In genomic region chr15:76840830-76841460, GRCh38 we compare ENCODE assay signal across 8 cellular contexts.
A peak's percentile ranks its signal among the peaks of the same experiment; 100 is the strongest.
DNase-seq lines count a peak whose midpoint lies in the region; ATAC-seq lines count a peak whose summit lies in the region.

No MANE protein-coding gene starts in this region.

- POLR2A ChIA-PET in T-cell (lab: Charles Lee) = no interaction called here

- no peak overlapping the region for H3K27ac Mint-ChIP-seq in T-cell

- H3K9me3 Mint-ChIP-seq in T-cell = peaks cover 3 to 9% (median 6%) of the 10 kb centered on the region in 3 donors

- H3K27me3 Mint-ChIP-seq in T-cell = no peaks in the 10 kb centered on the region

- no peak for ATAC-seq in T-cell (replicated peaks in 1 of 4)

- H3K36me3 Mint-ChIP-seq in T-cell = peaks cover 46% of the 10 kb centered on the region

- H3K4me1 Mint-ChIP-seq in T-cell = peaks cover 20 to 38% (median 30%) of the 10 kb centered on the region in 3 donors

- CTCF ChIA-PET in T-cell (lab: Charles Lee) = interaction anchor here (0.7 kb wide), 2 partner anchors 47 to 67 kb away, joined by 3 to 5 read pairs; no protein-coding TSS in a partner anchor

- no peak overlapping the region for H3K4me3 Mint-ChIP-seq in T-cell

- peak; percentile 5 to 7 for DNase-seq in SHP77 (lab: John Stamatoyannopoulos, UW)
- DNase-seq in SHP77 treated with DMSO at 0.1 percent for 48 hours (lab: John Stamatoyannopoulos, UW) = no peak
- peak; percentile 8 for DNase-seq in NCI-H1694 (lab: John Stamatoyannopoulos, UW)
- peak; percentile 39 for DNase-seq in cerebellar cortex (ENCODE audit: low spot score)
- DNase-seq in myocyte (ENCODE audit: low read depth) = peak; percentile 63
- DNase-seq in NCI-H1930 (lab: John Stamatoyannopoulos, UW) = no peak
- no peak for DNase-seq in T-cell
- DNase-seq in cortex of kidney (lab: John Stamatoyannopoulos, UW) = no peak

Comparison
In these comparisons a context has a peak if more than half of its experiments do, and no peak if none do; other contexts are left out.
1. DNase-seq: peak in SHP77 (2 of 2), NCI-H1694 (single experiment), cerebellar cortex (single experiment) and myocyte (single experiment); none in SHP77 treated with DMSO at 0.1 percent for 48 hours (single experiment), NCI-H1930 (0 of 2), T-cell (0 of 34) and cortex of kidney (single experiment).